ENCODE assay signal across 1 cellular context in genomic region chrX:134623293-134624045, GRCh38.
TF ChIP-seq lines count a peak whose summit lies in the region.

No MANE protein-coding gene starts in this region.

TF ChIP-seq in H1, 55 proteins besides CTCF, POLR2A, EP300 and RAD21:
- no peak for TF ChIP-seq RNF2 (IDR thresholded peaks at IDR 0.05; ENCODE audit: borderline replicate concordance, low read depth, low read length, missing control alignments, poor library complexity, severe bottlenecking)
TF ChIP-seq in H1: peak in this region for 0.
